In the genomic region with DNA sequence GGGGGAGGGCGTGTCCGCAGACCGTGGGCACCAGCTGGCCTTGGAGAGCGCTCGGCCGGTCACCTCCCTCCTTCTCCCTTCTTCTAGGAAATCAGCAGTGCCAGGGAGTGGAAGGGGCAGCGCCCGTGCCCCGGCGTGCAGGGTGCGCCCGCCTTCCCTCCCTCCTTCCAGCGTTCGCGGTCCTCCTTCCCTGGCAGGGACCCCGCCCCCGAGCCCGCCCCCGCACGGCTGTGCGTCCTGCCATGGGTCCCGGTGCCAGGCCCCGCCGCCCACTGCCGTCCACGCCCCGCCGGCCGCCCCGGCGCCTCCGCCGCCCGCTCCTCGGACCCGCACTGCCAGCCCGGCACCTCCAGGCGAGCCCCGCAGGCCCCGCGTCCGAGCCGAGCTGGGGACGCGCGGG, we compare ENCODE assay signal across 14 cellular contexts. TPM values are rescaled to one million over a fixed set of nuclear protein-coding genes. Genes with fewer than 3 reads are reported as not detected.
"Had no signal": no experiment of that assay in that cellular context is flagged by ENCODE, and none has a peak within 500 bp of the region (broad histone marks: within the 10 kb centered on the region; RNA-seq: fewer than 3 reads in every experiment).

No MANE protein-coding gene starts in this region.

RNA-seq across cellular contexts. Expression of a gene that starts 0.4 kb away (rescaled TPM):
- total RNA-seq: ascending aorta had no signal

RNA-seq across cellular contexts. Expression of a gene that starts 21.3 kb away (rescaled TPM):
- total RNA-seq: activated CD4-positive, alpha-beta T cell treated with anti-CD3 and anti-CD28 coated beads, Interleukin-2, amount 10 ng/mL, durations not matched to agents 7 days and 5 days; activated CD8-positive, alpha-beta T cell treated with anti-CD3 and anti-CD28 coated beads for 36 hours; ascending aorta; dermis blood vessel endothelial cell; lung microvascular endothelial cell; natural killer cell; ovary; psoas muscle; right atrium auricular region; stomach; suprapubic skin; T-cell; tibial nerve had no signal
- polyA plus RNA-seq: adipose tissue, ovary, psoas muscle, stomach had no signal

RNA-seq across cellular contexts. Expression of a gene that starts 45.3 kb away (rescaled TPM):
- total RNA-seq: activated CD8-positive, alpha-beta T cell treated with anti-CD3 and anti-CD28 coated beads for 36 hours; dermis blood vessel endothelial cell; lung microvascular endothelial cell; natural killer cell; ovary; right atrium auricular region; suprapubic skin had no signal
- polyA plus RNA-seq: ovary, stomach had no signal
